ENCODE assay signal across 9 cellular contexts in genomic region chr2:46963961-46964673, GRCh38. TPM values are rescaled to one million over a fixed set of nuclear protein-coding genes. Genes with fewer than 3 reads are reported as not detected.
A peak's percentile ranks its signal among the peaks of the same experiment; 100 is the strongest.
DNase-seq lines count a peak whose midpoint lies in the region; ATAC-seq and TF ChIP-seq lines count a peak whose summit lies in the region.
"Had no signal": no experiment of that assay in that cellular context is flagged by ENCODE, and none has a peak within 500 bp of the region (broad histone marks: within the 10 kb centered on the region; RNA-seq: fewer than 3 reads in every experiment).

No MANE protein-coding gene starts in this region.

- BruUV-seq in Calu3 (replicated peaks; lab: Mats Ljungman, UMichigan): no TSS peak

- TF ChIP-seq CTCF in left lung (IDR thresholded peaks at IDR 0.05): no peak
- TF ChIP-seq CTCF in tibial nerve (IDR thresholded peaks at IDR 0.05): no peak
- no peak for TF ChIP-seq CTCF in Calu3 (IDR thresholded peaks at IDR 0.05; ENCODE audit: unreplicated experiment)

- no peak overlapping the region for H3K4me3 Mint-ChIP-seq in activated T-cell treated with anti-CD3 and anti-CD28 coated beads, Interleukin-2, amount 50 U/mL, for 72 hours
- H3K4me3 Mint-ChIP-seq in activated naive CD8-positive, alpha-beta T cell treated with anti-CD3 and anti-CD28 coated beads, Interleukin-2, amount 50 U/mL, for 24 hours: no peak overlapping the region
- H3K4me3 Mint-ChIP-seq in Calu3 (ENCODE audit: low read depth, unreplicated experiment): no peak overlapping the region

- H3K4me1 ChIP-seq in left lung (peaks cover 16 to 54% of the 10 kb centered on the region in 2 donors), tibial nerve (peaks cover 0 to 53% (median 19%) of the 10 kb centered on the region in 4 donors)

- TF ChIP-seq EP300 in tibial nerve (IDR thresholded peaks at IDR 0.05): no peak

- H3K4me3 ChIP-seq in left lung (no peak overlapping the region), tibial nerve (no peak overlapping the region)
- H3K4me3 ChIP-seq: GM12878 had no signal

- ATAC-seq in activated T-cell treated with anti-CD3 and anti-CD28 coated beads, Interleukin-2, amount 50 U/mL, for 72 hours (replicated peaks in 1 of 2): peak; percentile 48 to 69
- peak; percentile 38 for ATAC-seq in activated naive CD8-positive, alpha-beta T cell treated with anti-CD3 and anti-CD28 coated beads, Interleukin-2, amount 50 U/mL, for 24 hours
- ATAC-seq in left lung: no peak
- ATAC-seq: GM12878 had no signal

- no peak overlapping the region for H3K27ac Mint-ChIP-seq in activated T-cell treated with anti-CD3 and anti-CD28 coated beads, Interleukin-2, amount 50 U/mL, for 72 hours
- no peak overlapping the region for H3K27ac Mint-ChIP-seq in activated naive CD8-positive, alpha-beta T cell treated with anti-CD3 and anti-CD28 coated beads, Interleukin-2, amount 50 U/mL, for 24 hours
- no peak overlapping the region for H3K27ac Mint-ChIP-seq in Calu3 (ENCODE audit: unreplicated experiment)

- no peaks in the 10 kb centered on the region for H3K27me3 Mint-ChIP-seq in activated T-cell treated with anti-CD3 and anti-CD28 coated beads, Interleukin-2, amount 50 U/mL, for 72 hours (ENCODE audit: low read depth)
- no peaks in the 10 kb centered on the region for H3K27me3 Mint-ChIP-seq in activated naive CD8-positive, alpha-beta T cell treated with anti-CD3 and anti-CD28 coated beads, Interleukin-2, amount 50 U/mL, for 24 hours
- no peaks in the 10 kb centered on the region for H3K27me3 Mint-ChIP-seq in Calu3 (ENCODE audit: unreplicated experiment)

- H3K27ac ChIP-seq in left lung (peak overlapping the region; percentile 7 to 11), tibial nerve (peak overlapping the region in 3 of 4 donors; percentile 55 to 71 (median 67))

- H3K9me3 ChIP-seq in left lung: no peaks in the 10 kb centered on the region
- H3K9me3 ChIP-seq in tibial nerve: no peaks in the 10 kb centered on the region

- no peak for TF ChIP-seq POLR2A in tibial nerve (IDR thresholded peaks at IDR 0.05)

- H3K4me1 Mint-ChIP-seq in activated T-cell treated with anti-CD3 and anti-CD28 coated beads, Interleukin-2, amount 50 U/mL, for 72 hours (ENCODE audit: low read depth): peaks cover 26% of the 10 kb centered on the region
- peaks cover 13% of the 10 kb centered on the region for H3K4me1 Mint-ChIP-seq in activated naive CD8-positive, alpha-beta T cell treated with anti-CD3 and anti-CD28 coated beads, Interleukin-2, amount 50 U/mL, for 24 hours
- peaks cover 45% of the 10 kb centered on the region for H3K4me1 Mint-ChIP-seq in Calu3 (ENCODE audit: low read depth, unreplicated experiment)

- intact Hi-C loops in left lung (cut with DNase I) (no loop called here), Calu3 (cut with micrococcal nuclease; ENCODE audit: unreplicated experiment) (no loop called here)

- CTCF ChIA-PET in Calu3 (lab: Charles Lee): interaction anchor here (1.6 kb wide), 1 partner anchor 11 kb away, joined by 3 read pairs; no protein-coding TSS in a partner anchor

- no peaks in the 10 kb centered on the region for H3K27me3 ChIP-seq in left lung
- H3K27me3 ChIP-seq in tibial nerve: no peaks in the 10 kb centered on the region

- no peaks in the 10 kb centered on the region for H3K9me3 Mint-ChIP-seq in activated T-cell treated with anti-CD3 and anti-CD28 coated beads, Interleukin-2, amount 50 U/mL, for 72 hours
- H3K9me3 Mint-ChIP-seq in activated naive CD8-positive, alpha-beta T cell treated with anti-CD3 and anti-CD28 coated beads, Interleukin-2, amount 50 U/mL, for 24 hours: no peaks in the 10 kb centered on the region
- H3K9me3 Mint-ChIP-seq in Calu3 (ENCODE audit: low read depth, unreplicated experiment): no peaks in the 10 kb centered on the region

- H3K36me3 ChIP-seq in left lung (peaks cover 0 to 19% of the 10 kb centered on the region in 2 donors), tibial nerve (peaks cover 0 to 31% (median 0%) of the 10 kb centered on the region in 3 donors)

- H3K36me3 Mint-ChIP-seq in activated T-cell treated with anti-CD3 and anti-CD28 coated beads, Interleukin-2, amount 50 U/mL, for 72 hours (ENCODE audit: insufficient read depth in 2 of 2): peaks cover 3 to 7% of the 10 kb centered on the region in 2 donors
- H3K36me3 Mint-ChIP-seq in activated naive CD8-positive, alpha-beta T cell treated with anti-CD3 and anti-CD28 coated beads, Interleukin-2, amount 50 U/mL, for 24 hours (ENCODE audit: low read depth): peaks cover 16% of the 10 kb centered on the region
- peaks cover 13% of the 10 kb centered on the region for H3K36me3 Mint-ChIP-seq in Calu3 (ENCODE audit: insufficient read depth, unreplicated experiment)

- WGBS in tibial nerve, 2 donors: 87 to 94% methylated on average over 7 of the region's 7 CpGs

- DNase-seq in activated T-cell treated with anti-CD3 and anti-CD28 coated beads, Interleukin-2, amount 50 U/mL, for 72 hours: no peak
- no peak for DNase-seq in activated T-cell treated with anti-CD3 and anti-CD28 coated beads for 4 hours
- DNase-seq in activated naive CD8-positive, alpha-beta T cell treated with anti-CD3 and anti-CD28 coated beads, Interleukin-2, amount 50 U/mL, for 24 hours: no peak
- no peak for DNase-seq in left lung
- DNase-seq in tibial nerve (ENCODE audit: low spot score in 2 of 2): no peak
- no peak for DNase-seq in Calu3
- DNase-seq in activated CD8-positive, alpha-beta memory T cell treated with anti-CD3 and anti-CD28 coated beads, Interleukin-2, amount 50 U/mL, for 48 hours: no peak
- no peak for DNase-seq in NCI-H146 treated with DMSO at 0.1 percent for 48 hours (lab: John Stamatoyannopoulos, UW; ENCODE audit: unreplicated experiment)

RNA-seq across cellular contexts. Expression of gene TTC7A, which starts 23.1 kb away (rescaled TPM):
- total RNA-seq in activated T-cell treated with anti-CD3 and anti-CD28 coated beads, Interleukin-2, amount 50 U/mL, for 72 hours: 10 to 100 TPM; 68.2 to 93.1 TPM
- 10 to 100 TPM; 43.3 to 53.4 TPM for total RNA-seq in left lung
- total RNA-seq in tibial nerve: 10 to 100 TPM; 37.4 to 59.8 (median 51.7) TPM
- 26.2 and 28.4 TPM in 2 replicates for total RNA-seq in Calu3 (2022)

RNA-seq across cellular contexts. Expression of gene MCFD2, which starts 48.5 kb away (rescaled TPM):
- total RNA-seq in activated T-cell treated with anti-CD3 and anti-CD28 coated beads, Interleukin-2, amount 50 U/mL, for 72 hours: 10 to 100 TPM; 50.1 to 59.3 TPM
- total RNA-seq in left lung (100 to 1,000 TPM in 1 of 2 donors, 10 to 100 TPM in 1; 78.0 to 121 TPM), tibial nerve (100 to 1,000 TPM in 1 of 4 donors, 10 to 100 TPM in 3; 49.2 to 111 (median 56.0) TPM), Calu3 (2022) (99.8 and 108 TPM in 2 replicates)
